In the genomic region with DNA sequence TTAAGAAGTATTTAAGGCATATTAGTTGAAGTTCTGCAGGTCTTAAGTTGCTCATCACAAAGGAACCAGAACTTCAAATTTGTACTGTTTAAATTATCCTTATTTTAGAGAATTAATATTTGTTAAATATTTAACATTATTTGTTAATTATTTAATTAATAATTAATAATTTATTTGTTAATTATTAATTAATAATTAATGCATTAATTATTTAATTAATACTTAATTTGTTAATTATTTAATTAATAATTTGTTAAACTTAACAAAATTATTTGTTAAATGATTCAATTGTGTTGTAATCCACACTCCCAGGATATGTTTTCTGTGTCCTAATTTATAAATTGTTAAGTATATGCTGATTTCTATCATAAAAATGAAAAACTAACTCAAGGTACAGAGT, we compare ENCODE assay signal across 21 cellular contexts.
"Had no signal": no experiment of that assay in that cellular context is flagged by ENCODE, and none has a peak within 500 bp of the region (broad histone marks: within the 10 kb centered on the region; RNA-seq: fewer than 3 reads in every experiment).

No MANE protein-coding gene starts in this region.

- H3K4me3 Mint-ChIP-seq: effector memory CD8-positive, alpha-beta T cell; naive thymus-derived CD4-positive, alpha-beta T cell; nephron; neural progenitor cell; stimulated activated naive B cell treated with anti-CD40 and anti-IgM and Interleukin-4, amounts not matched to agents 10 μg/mL and 1 μg/mL and 100 μg/mL, for 72 hours; stimulated activated naive CD8-positive, alpha-beta T cell treated with anti-CD3 and anti-CD28 coated beads, Interleukin-15, Interleukin-2, amounts not matched to agents 100 ng/mL and 50 ng/mL, for 24 hours had no signal

- H3K27ac Mint-ChIP-seq: effector memory CD8-positive, alpha-beta T cell; naive thymus-derived CD4-positive, alpha-beta T cell; nephron; neural progenitor cell; stimulated activated naive B cell treated with anti-CD40 and anti-IgM and Interleukin-4, amounts not matched to agents 10 μg/mL and 1 μg/mL and 100 μg/mL, for 72 hours; stimulated activated naive CD8-positive, alpha-beta T cell treated with anti-CD3 and anti-CD28 coated beads, Interleukin-15, Interleukin-2, amounts not matched to agents 100 ng/mL and 50 ng/mL, for 24 hours had no signal

- H3K27ac ChIP-seq: gastrocnemius medialis, neural progenitor cell, prostate gland, right atrium auricular region, thoracic aorta, tibial nerve, upper lobe of left lung had no signal

- H3K4me2 ChIP-seq: neural progenitor cell had no signal

- H3K9me3 Mint-ChIP-seq: effector memory CD8-positive, alpha-beta T cell; nephron; stimulated activated naive CD8-positive, alpha-beta T cell treated with anti-CD3 and anti-CD28 coated beads, Interleukin-15, Interleukin-2, amounts not matched to agents 100 ng/mL and 50 ng/mL, for 24 hours had no signal

- H3K27me3 Mint-ChIP-seq: stimulated activated naive B cell treated with anti-CD40 and anti-IgM and Interleukin-4, amounts not matched to agents 10 μg/mL and 1 μg/mL and 100 μg/mL, for 72 hours; stimulated activated naive CD8-positive, alpha-beta T cell treated with anti-CD3 and anti-CD28 coated beads, Interleukin-15, Interleukin-2, amounts not matched to agents 100 ng/mL and 50 ng/mL, for 24 hours had no signal

- H3K36me3 Mint-ChIP-seq: naive thymus-derived CD4-positive, alpha-beta T cell; neural progenitor cell; stimulated activated naive B cell treated with anti-CD40 and anti-IgM and Interleukin-4, amounts not matched to agents 10 μg/mL and 1 μg/mL and 100 μg/mL, for 72 hours had no signal

- FAIRE-seq: keratinocyte, urothelium cell line had no signal

- H3K36me3 ChIP-seq: gastrocnemius medialis, neural progenitor cell, prostate gland, right atrium auricular region, thoracic aorta, tibial nerve, upper lobe of left lung had no signal

- H3K4me1 ChIP-seq: gastrocnemius medialis, neural progenitor cell, prostate gland, right atrium auricular region, upper lobe of left lung had no signal

- H3K9me3 ChIP-seq: gastrocnemius medialis, prostate gland, right atrium auricular region, thoracic aorta, tibial nerve, upper lobe of left lung had no signal

- H3K4me3 ChIP-seq: gastrocnemius medialis, neural progenitor cell, prostate gland, right atrium auricular region, thoracic aorta, tibial nerve, upper lobe of left lung had no signal

- H2AFZ ChIP-seq: neural progenitor cell had no signal

- H3K9ac ChIP-seq: neural progenitor cell had no signal

- H3K4me1 Mint-ChIP-seq: naive thymus-derived CD4-positive, alpha-beta T cell; nephron; neural progenitor cell; stimulated activated naive B cell treated with anti-CD40 and anti-IgM and Interleukin-4, amounts not matched to agents 10 μg/mL and 1 μg/mL and 100 μg/mL, for 72 hours had no signal

- H3K27me3 ChIP-seq: gastrocnemius medialis, neural progenitor cell, right atrium auricular region, tibial nerve, upper lobe of left lung had no signal

- DNase-seq: cortex of kidney; effector memory CD8-positive, alpha-beta T cell; gastrocnemius medialis; head of caudate nucleus; mesenchymal stem cell; midbrain; naive thymus-derived CD4-positive, alpha-beta T cell; stimulated activated CD4-positive, alpha-beta T cell treated with anti-CD3 and anti-CD28 coated beads, Interleukin-4, amount 100 ng/mL, for 4 hours; stimulated activated naive B cell treated with anti-CD40 and anti-IgM and Interleukin-4, amounts not matched to agents 10 μg/mL and 1 μg/mL and 100 μg/mL, for 72 hours; upper lobe of left lung had no signal

- ATAC-seq: effector memory CD8-positive, alpha-beta T cell; gastrocnemius medialis; left lobe of liver; naive thymus-derived CD4-positive, alpha-beta T cell; sciatic nerve; stimulated activated naive B cell treated with anti-CD40 and anti-IgM and Interleukin-4, amounts not matched to agents 10 μg/mL and 1 μg/mL and 100 μg/mL, for 72 hours had no signal
